ENCODE assay signal across 17 cellular contexts in the genomic region with DNA sequence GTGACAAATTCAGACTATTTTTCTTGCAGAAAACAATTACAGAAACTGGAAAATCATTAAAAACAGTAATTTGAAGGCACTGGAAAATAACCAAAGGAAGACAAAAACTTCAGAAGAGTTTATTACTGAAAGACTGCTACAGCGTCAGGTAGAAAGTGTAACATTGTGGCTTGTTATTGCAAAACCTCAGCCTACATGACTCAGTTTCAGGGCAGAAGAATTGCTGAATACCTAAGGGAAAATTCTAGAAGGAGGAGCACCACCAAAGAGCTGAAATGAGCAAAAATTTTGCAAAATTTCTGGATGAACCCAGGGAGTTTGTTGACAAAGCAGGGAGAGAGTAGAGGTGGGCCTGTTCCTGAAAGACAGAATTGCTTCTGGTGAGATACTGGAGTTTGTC.
DNase-seq lines count a peak whose midpoint lies in the region; ATAC-seq and TF ChIP-seq lines count a peak whose summit lies in the region.
"Had no signal": no experiment of that assay in that cellular context is flagged by ENCODE, and none has a peak within 500 bp of the region (broad histone marks: within the 10 kb centered on the region; RNA-seq: fewer than 3 reads in every experiment).

No MANE protein-coding gene starts in this region.

- peaks cover 35% of the 10 kb centered on the region for H3K9me3 ChIP-seq in left ventricle myocardium inferior (replicated peaks)
- no peaks in the 10 kb centered on the region for H3K9me3 ChIP-seq in aorta (ENCODE audit: control insufficient read depth, low read length)
- H3K9me3 ChIP-seq: Caco-2 had no signal

- DNase-seq in Right ventricle myocardium inferior (ENCODE audit: missing footprints) (no peak), left ventricle myocardium inferior (no peak), amniotic epithelial cell (ENCODE audit: low read depth) (peak; percentile 58), epithelial cell of esophagus (ENCODE audit: low read depth) (peak; percentile 24), aorta (no peak), T-helper 9 cell (no peak)
- DNase-seq: 8988T; AML-193; Caco-2; CD8-positive, alpha-beta memory T cell; DND-41; GDM1; GOT3; H9 had no signal

- WGBS in aorta, 2 donors: 80 to 82% methylated on average over 1 of the region's 1 CpG

- ATAC-seq in Right ventricle myocardium inferior: peak; percentile 46
- peak; percentile 22 for ATAC-seq in aorta (ENCODE audit: low FRiP score)
- ATAC-seq in HG03520 (IDR thresholded peaks at IDR 0.05; ENCODE audit: unreplicated experiment): no peak

- TF ChIP-seq CTCF in left ventricle myocardium inferior (IDR thresholded peaks at IDR 0.05; ENCODE audit: borderline replicate concordance) (no peak), epithelial cell of esophagus (IDR thresholded peaks at IDR 0.05; ENCODE audit: insufficient read depth, low read depth, low read length, missing control alignments) (no peak)

- intact Hi-C loops in Right ventricle myocardium inferior (cut with DNase I): no loop called here
- intact Hi-C loops in left ventricle myocardium inferior (cut with micrococcal nuclease): no loop called here
- intact Hi-C loops in aorta (cut with DNase I): no loop called here

- H3K27me3 ChIP-seq in left ventricle myocardium inferior (ENCODE audit: low read depth) (no peaks in the 10 kb centered on the region), aorta (ENCODE audit: control insufficient read depth in 1 of 2, insufficient read depth in 2 of 2, low read length in 1 of 2) (no peaks in the 10 kb centered on the region)
- H3K27me3 ChIP-seq: BLaER1 had no signal

- H3K27ac ChIP-seq in left ventricle myocardium inferior (replicated peaks) (no peak overlapping the region), aorta (ENCODE audit: low read depth in 1 of 2, low read length in 2 of 2) (no peak overlapping the region)
- H3K27ac ChIP-seq: BLaER1, HL-60 had no signal

- H3K4me3 ChIP-seq in left ventricle myocardium inferior (no peak overlapping the region), epithelial cell of esophagus (ENCODE audit: low read length) (no peak overlapping the region), aorta (ENCODE audit: low read length in 2 of 2) (no peak overlapping the region)
- H3K4me3 ChIP-seq: BLaER1 had no signal

- H3K4me1 ChIP-seq in left ventricle myocardium inferior (no peaks in the 10 kb centered on the region), aorta (ENCODE audit: control insufficient read depth in 1 of 2, insufficient read depth in 2 of 2, low read length in 2 of 2) (no peaks in the 10 kb centered on the region)
- H3K4me1 ChIP-seq: BLaER1, Caco-2 had no signal

- H3K36me3 ChIP-seq in left ventricle myocardium inferior (no peaks in the 10 kb centered on the region), aorta (ENCODE audit: control insufficient read depth in 1 of 2, insufficient read depth in 2 of 2, low read length in 1 of 2) (no peaks in the 10 kb centered on the region)
- H3K36me3 ChIP-seq: BLaER1 had no signal

Comparison
In these comparisons a context has a peak if more than half of its experiments do, and no peak if none do; other contexts are left out.
1. DNase-seq: peak in amniotic epithelial cell (single experiment) and epithelial cell of esophagus (single experiment); none in Right ventricle myocardium inferior (single experiment), left ventricle myocardium inferior (single experiment), aorta (0 of 2) and T-helper 9 cell (single experiment).